ENCODE assay signal across 8 cellular contexts in the genomic region with DNA sequence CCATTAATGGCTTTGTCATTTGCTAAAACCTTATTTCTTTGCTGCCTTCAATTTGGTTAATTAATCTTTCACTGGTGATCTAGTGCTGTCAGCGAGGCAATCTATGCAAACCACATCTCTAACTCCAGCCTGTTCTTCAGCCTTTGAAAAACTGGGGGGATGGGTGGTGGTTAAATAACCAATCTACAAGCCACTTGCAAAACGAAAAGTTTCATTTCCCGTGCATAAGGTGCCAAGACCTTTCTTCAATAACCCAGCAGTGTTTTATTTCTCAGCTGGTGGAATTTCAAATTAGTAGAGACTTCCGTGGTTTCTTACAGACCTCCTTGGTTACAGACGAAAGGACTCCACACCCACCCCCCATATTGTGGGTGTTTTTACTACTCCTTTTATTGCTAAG.
DNase-seq lines count a peak whose midpoint lies in the region; ATAC-seq and TF ChIP-seq lines count a peak whose summit lies in the region.

No MANE protein-coding gene starts in this region.

- no peaks in the 10 kb centered on the region for H3K36me3 ChIP-seq in SK-N-MC (ENCODE audit: insufficient read depth, low read length)

- no peak overlapping the region for H3K27ac Mint-ChIP-seq in glutamatergic neuron (ENCODE audit: unreplicated experiment)

- H3K4me3 ChIP-seq in SK-N-MC, result peak overlapping the region; percentile 39

- H3K9ac ChIP-seq in SK-N-MC (ENCODE audit: insufficient read length), result no peak overlapping the region

- H3K4me1 Mint-ChIP-seq in glutamatergic neuron (ENCODE audit: low read depth, unreplicated experiment), result peaks cover 33% of the 10 kb centered on the region

- H3K4me3 Mint-ChIP-seq in glutamatergic neuron (ENCODE audit: unreplicated experiment), result no peak overlapping the region

- DNase-seq in SK-N-MC (ENCODE audit: low read depth, low spot score) (no peak), SW480 (ENCODE audit: low spot score) (no peak), glutamatergic neuron (no peak), AML-193 (lab: John Stamatoyannopoulos, UW) (no peak), A172 (ENCODE audit: low spot score) (no peak)
- DNase-seq in stimulated activated CD4-positive, alpha-beta T cell treated with anti-CD3 and anti-CD28 coated beads, Interleukin-2, amount 100 ng/mL, for 4 hours (ENCODE audit: low read depth), result peak; percentile 8

- no peaks in the 10 kb centered on the region for H3K9me3 ChIP-seq in SK-N-MC (ENCODE audit: low read depth, low read length)

- peaks cover 5% of the 10 kb centered on the region for H3K36me3 Mint-ChIP-seq in glutamatergic neuron (ENCODE audit: unreplicated experiment)

- peaks cover 5% of the 10 kb centered on the region for H3K9me3 Mint-ChIP-seq in glutamatergic neuron (ENCODE audit: unreplicated experiment)

- no peak overlapping the region for H3K27ac ChIP-seq in SK-N-MC

- TF ChIP-seq CTCF in glutamatergic neuron (IDR thresholded peaks at IDR 0.05; ENCODE audit: partially characterized antibody, unreplicated experiment), result no peak

- H3K27me3 Mint-ChIP-seq in glutamatergic neuron (ENCODE audit: unreplicated experiment), result no peaks in the 10 kb centered on the region

- ATAC-seq in GM19035 (IDR thresholded peaks at IDR 0.05; ENCODE audit: unreplicated experiment) (peak; percentile 86), HG02884 (IDR thresholded peaks at IDR 0.05; ENCODE audit: unreplicated experiment) (peak; percentile 88)
